17 cellular contexts compared by ENCODE assay signal in genomic region chr3:32431481-32431880, GRCh38. TPM values are rescaled to one million over a fixed set of nuclear protein-coding genes. Genes with fewer than 3 reads are reported as not detected.
DNase-seq lines count a peak whose midpoint lies in the region; ATAC-seq and TF ChIP-seq lines count a peak whose summit lies in the region.
"Had no signal": no experiment of that assay in that cellular context is flagged by ENCODE, and none has a peak within 500 bp of the region (broad histone marks: within the 10 kb centered on the region; RNA-seq: fewer than 3 reads in every experiment).

No MANE protein-coding gene starts in this region.

- H3K4me1 Mint-ChIP-seq in activated T-cell treated with anti-CD3 and anti-CD28 coated beads, Interleukin-2, amount 50 U/mL, for 24 hours (ENCODE audit: low read depth) = peaks cover 91% of the 10 kb centered on the region
- peaks cover 79% of the 10 kb centered on the region for H3K4me1 Mint-ChIP-seq in activated naive CD8-positive, alpha-beta T cell treated with anti-CD3 and anti-CD28 coated beads, Interleukin-2, amount 10 ng/mL, durations not matched to agents 7 days and 5 days

- WGBS in spleen, 5 donors = 92 to 98% (median 94%) methylated on average over 3 of the region's 3 CpGs
- 93% methylated on average over 3 of the region's 3 CpGs for WGBS in prostate gland

- no peak for TF ChIP-seq POLR2A in spleen (IDR thresholded peaks at IDR 0.05)
- TF ChIP-seq POLR2A in prostate gland (IDR thresholded peaks at IDR 0.05) = no peak

- POLR2A ChIA-PET in activated naive CD8-positive, alpha-beta T cell treated with anti-CD3 and anti-CD28 coated beads, Interleukin-2, amount 10 ng/mL, durations not matched to agents 7 days and 5 days (lab: Charles Lee) = interaction anchor here (3.9 kb wide), 1 partner anchor 28 kb away, joined by 112 read pairs; no protein-coding TSS in a partner anchor

- ATAC-seq in activated naive CD8-positive, alpha-beta T cell treated with anti-CD3 and anti-CD28 coated beads, Interleukin-2, amount 10 ng/mL, durations not matched to agents 7 days and 5 days (ENCODE audit: low read depth) = no peak
- no peak for ATAC-seq in GM18498 (IDR thresholded peaks at IDR 0.05; ENCODE audit: unreplicated experiment)
- ATAC-seq: heart left ventricle had no signal

- TF ChIP-seq CTCF in KMS-11 (conservative IDR thresholded peaks at IDR 0.05; ENCODE audit: low read depth, low read length) (no peak), spleen (IDR thresholded peaks at IDR 0.05 in 8 of 11, conservative IDR thresholded peaks at IDR 0.05 in 3 of 11) (no peak), prostate gland (IDR thresholded peaks at IDR 0.05) (no peak)

- H3K9ac ChIP-seq in KMS-11 = no peak overlapping the region

- in situ Hi-C loops in HAP-1 (cut with MboI; ENCODE audit: low sequenced_read_pairs) = no loop called here

- no peaks in the 10 kb centered on the region for H3K27me3 Mint-ChIP-seq in activated T-cell treated with anti-CD3 and anti-CD28 coated beads, Interleukin-2, amount 50 U/mL, for 24 hours
- no peaks in the 10 kb centered on the region for H3K27me3 Mint-ChIP-seq in activated naive CD8-positive, alpha-beta T cell treated with anti-CD3 and anti-CD28 coated beads, Interleukin-2, amount 10 ng/mL, durations not matched to agents 7 days and 5 days

- H3K9me3 ChIP-seq in spleen (no peaks in the 10 kb centered on the region), prostate gland (no peaks in the 10 kb centered on the region), HAP-1 (no peaks in the 10 kb centered on the region)
- H3K9me3 ChIP-seq: Caco-2, heart left ventricle had no signal

- H4K20me1 ChIP-seq in KMS-11 (ENCODE audit: insufficient read depth) = no peaks in the 10 kb centered on the region

- peaks cover 5% of the 10 kb centered on the region for H3K36me3 Mint-ChIP-seq in activated T-cell treated with anti-CD3 and anti-CD28 coated beads, Interleukin-2, amount 50 U/mL, for 24 hours (ENCODE audit: low read depth)
- peaks cover 8% of the 10 kb centered on the region for H3K36me3 Mint-ChIP-seq in activated naive CD8-positive, alpha-beta T cell treated with anti-CD3 and anti-CD28 coated beads, Interleukin-2, amount 10 ng/mL, durations not matched to agents 7 days and 5 days

- no peaks in the 10 kb centered on the region for H3K27me3 ChIP-seq in KMS-11 (ENCODE audit: insufficient read depth, low read depth)
- no peaks in the 10 kb centered on the region for H3K27me3 ChIP-seq in spleen (replicated peaks in 1 of 7)
- no peaks in the 10 kb centered on the region for H3K27me3 ChIP-seq in prostate gland (replicated peaks; ENCODE audit: insufficient read depth)
- H3K27me3 ChIP-seq in HAP-1 (ENCODE audit: low read depth) = no peaks in the 10 kb centered on the region
- H3K27me3 ChIP-seq: heart left ventricle had no signal

- H3K4me3 ChIP-seq in KMS-11 (IDR thresholded peaks at IDR 0.05; ENCODE audit: insufficient read depth, low read depth, low read length) (no peak overlapping the region), spleen (no peak overlapping the region), prostate gland (no peak overlapping the region), HAP-1 (no peak overlapping the region)
- H3K4me3 ChIP-seq: heart left ventricle had no signal

- H3K4me1 ChIP-seq in KMS-11 (ENCODE audit: low read depth, poor library complexity, severe bottlenecking) (peaks cover 99% of the 10 kb centered on the region), spleen (peaks cover 28 to 100% (median 71%) of the 10 kb centered on the region in 6 donors), prostate gland (replicated peaks) (peaks cover 6% of the 10 kb centered on the region), HAP-1 (no peaks in the 10 kb centered on the region)

- intact Hi-C loops in spleen (cut with DNase I; ENCODE audit: low total_unique reads) (no loop called here), prostate gland (cut with DNase I) (no loop called here)

- H3K4me3 Mint-ChIP-seq in activated T-cell treated with anti-CD3 and anti-CD28 coated beads, Interleukin-2, amount 50 U/mL, for 24 hours = no peak overlapping the region
- H3K4me3 Mint-ChIP-seq in activated naive CD8-positive, alpha-beta T cell treated with anti-CD3 and anti-CD28 coated beads, Interleukin-2, amount 10 ng/mL, durations not matched to agents 7 days and 5 days = peak overlapping the region; percentile 83

- H2AFZ ChIP-seq in KMS-11 (ENCODE audit: low read depth) = no peak overlapping the region

- peak overlapping the region; percentile 88 for H3K27ac ChIP-seq in KMS-11
- H3K27ac ChIP-seq in spleen = peak overlapping the region in 6 of 8 donors; percentile 11 to 93 (median 80)
- no peak overlapping the region for H3K27ac ChIP-seq in prostate gland

- H3K79me2 ChIP-seq in KMS-11 (ENCODE audit: insufficient read depth, low read depth) = peaks cover 63% of the 10 kb centered on the region

- no peaks in the 10 kb centered on the region for H3K9me3 Mint-ChIP-seq in activated T-cell treated with anti-CD3 and anti-CD28 coated beads, Interleukin-2, amount 50 U/mL, for 24 hours
- H3K9me3 Mint-ChIP-seq in activated naive CD8-positive, alpha-beta T cell treated with anti-CD3 and anti-CD28 coated beads, Interleukin-2, amount 10 ng/mL, durations not matched to agents 7 days and 5 days = no peaks in the 10 kb centered on the region

- no peaks in the 10 kb centered on the region for H3K36me3 ChIP-seq in KMS-11 (ENCODE audit: insufficient read depth)
- no peaks in the 10 kb centered on the region for H3K36me3 ChIP-seq in spleen
- H3K36me3 ChIP-seq in prostate gland = no peaks in the 10 kb centered on the region
- H3K36me3 ChIP-seq in HAP-1 (replicated peaks) = no peaks in the 10 kb centered on the region
- H3K36me3 ChIP-seq: heart left ventricle had no signal

- peak overlapping the region; percentile 97 for H3K27ac Mint-ChIP-seq in activated T-cell treated with anti-CD3 and anti-CD28 coated beads, Interleukin-2, amount 50 U/mL, for 24 hours
- peak overlapping the region; percentile 100 for H3K27ac Mint-ChIP-seq in activated naive CD8-positive, alpha-beta T cell treated with anti-CD3 and anti-CD28 coated beads, Interleukin-2, amount 10 ng/mL, durations not matched to agents 7 days and 5 days

- H3K4me2 ChIP-seq in KMS-11 = peak overlapping the region; percentile 91

- no peak for DNase-seq in activated T-cell treated with anti-CD3 and anti-CD28 coated beads, Interleukin-2, amount 50 U/mL, for 24 hours
- DNase-seq in activated T-cell treated with anti-CD3 and anti-CD28 coated beads for 4 hours (no peak), spleen (no peak), prostate gland (ENCODE audit: low spot score) (no peak), HAP-1 (ENCODE audit: low spot score in 2 of 2) (no peak)
- no peak for DNase-seq in activated naive CD8-positive, alpha-beta T cell treated with anti-CD3 and anti-CD28 coated beads, Interleukin-2, amount 10 ng/mL, durations not matched to agents 7 days and 5 days
- DNase-seq: activated CD8-positive, alpha-beta memory T cell treated with anti-CD3 and anti-CD28 coated beads, Interleukin-2, amount 50 U/mL, for 4 hours; Caco-2; caudate nucleus; effector CD4-positive, alpha-beta T cell; heart left ventricle; kidney; NCI-H1436; RPMI8226; SW 1271 had no signal

RNA-seq across cellular contexts. Expression of gene CMTM7, which starts 39.8 kb away (rescaled TPM):
- total RNA-seq in activated naive CD8-positive, alpha-beta T cell treated with anti-CD3 and anti-CD28 coated beads, Interleukin-2, amount 10 ng/mL, durations not matched to agents 7 days and 5 days = 10 to 100 TPM; 45.3 to 49.0 TPM
- total RNA-seq in spleen = 10 to 100 TPM; 42.4 to 92.0 (median 48.6) TPM
- 10 to 100 TPM; 27.6 to 38.3 (median 32.8) TPM for polyA plus RNA-seq in spleen
- 10 to 100 TPM; 15.6 to 33.1 TPM for total RNA-seq in prostate gland

Comparison
In these comparisons a context has a peak if more than half of its experiments do, and no peak if none do; other contexts are left out.
1. H3K27ac ChIP-seq: peak in KMS-11 (single experiment) and spleen (6 of 8); none in prostate gland (0 of 2).